17 cellular contexts compared by ENCODE assay signal in the genomic region with DNA sequence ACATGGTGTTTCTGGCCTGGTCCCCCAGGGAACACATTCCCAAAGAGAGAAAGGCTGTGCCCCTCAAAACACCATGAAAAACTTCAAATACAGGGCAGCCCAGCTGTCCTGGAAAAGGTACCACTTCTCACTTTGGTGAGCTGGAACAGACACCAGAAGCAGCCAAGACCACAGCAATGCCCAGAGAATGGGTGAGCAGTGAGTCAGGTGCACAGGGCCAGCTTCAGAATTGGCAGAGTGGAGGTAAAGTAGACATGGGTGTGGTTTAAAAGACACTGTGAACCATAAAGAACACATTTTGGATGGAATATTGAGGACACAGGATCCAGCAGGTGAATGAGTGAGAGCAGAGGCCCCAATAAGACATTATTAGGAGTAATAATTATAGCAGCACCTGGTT. TPM values are rescaled to one million over a fixed set of nuclear protein-coding genes. Genes with fewer than 3 reads are reported as not detected.
"Had no signal": no experiment of that assay in that cellular context is flagged by ENCODE, and none has a peak within 500 bp of the region (broad histone marks: within the 10 kb centered on the region; RNA-seq: fewer than 3 reads in every experiment).

No MANE protein-coding gene starts in this region.

- H3K36me3 ChIP-seq: ascending aorta, cardiac muscle cell, left lung, tibial nerve had no signal

- ATAC-seq: activated CD4-positive, alpha-beta T cell treated with anti-CD3 and anti-CD28 coated beads for 36 hours; activated CD8-positive, alpha-beta T cell treated with anti-CD3 and anti-CD28 coated beads for 36 hours; activated T-cell treated with anti-CD3 and anti-CD28 coated beads, Interleukin-2, amount 50 U/mL, for 72 hours; effector memory CD8-positive, alpha-beta T cell; left lung; stimulated activated naive CD8-positive, alpha-beta T cell treated with anti-CD3 and anti-CD28 coated beads, Interleukin-15, Interleukin-2, amounts not matched to agents 100 U/mL and 50 U/mL, for 24 hours had no signal

- DNase-seq: activated CD4-positive, alpha-beta T cell treated with anti-CD3 and anti-CD28 coated beads for 36 hours; activated CD8-positive, alpha-beta memory T cell treated with anti-CD3 and anti-CD28 coated beads, Interleukin-2, amount 50 U/mL, for 4 hours; activated CD8-positive, alpha-beta T cell treated with anti-CD3 and anti-CD28 coated beads for 36 hours; activated naive CD8-positive, alpha-beta T cell treated with anti-CD3 and anti-CD28 coated beads, Interleukin-2, amount 10 ng/mL, durations not matched to agents 7 days and 5 days; activated T-cell treated with anti-CD3 and anti-CD28 coated beads, Interleukin-2, amount 50 U/mL, for 72 hours; cortex of kidney; effector memory CD8-positive, alpha-beta T cell; glutamatergic neuron; left lung; nephron progenitor cell; stimulated activated CD4-positive, alpha-beta T cell treated with anti-CD3 and anti-CD28 coated beads, Interleukin-2, amount 100 ng/mL, for 48 hours; stimulated activated naive CD8-positive, alpha-beta T cell treated with anti-CD3 and anti-CD28 coated beads, Interleukin-15, Interleukin-2, amounts not matched to agents 100 U/mL and 50 U/mL, for 24 hours; T1000 had no signal

- H3K27ac ChIP-seq: cardiac muscle cell, epithelial cell of prostate, left lung had no signal

- H3K27me3 ChIP-seq: ascending aorta, cardiac muscle cell, left lung, tibial nerve had no signal

- H3K9me3 ChIP-seq: ascending aorta, left lung, tibial nerve had no signal

- H3K4me3 ChIP-seq: ascending aorta, cardiac muscle cell, left lung, tibial nerve had no signal

RNA-seq across cellular contexts. Expression of gene FAM13C, which starts 51.3 kb away (rescaled TPM):
- total RNA-seq: activated CD8-positive, alpha-beta T cell treated with anti-CD3 and anti-CD28 coated beads for 36 hours; activated naive CD8-positive, alpha-beta T cell treated with anti-CD3 and anti-CD28 coated beads, Interleukin-2, amount 10 ng/mL, durations not matched to agents 7 days and 5 days; activated T-cell treated with anti-CD3 and anti-CD28 coated beads, Interleukin-2, amount 50 U/mL, for 72 hours had no signal
